ENCODE assay signal across 20 cellular contexts in genomic region chr17:74798239-74798707, GRCh38. TPM values are rescaled to one million over a fixed set of nuclear protein-coding genes. Genes with fewer than 3 reads are reported as not detected.
DNase-seq lines count a peak whose midpoint lies in the region; ATAC-seq, FAIRE-seq and TF ChIP-seq lines count a peak whose summit lies in the region.
"Had no signal": no experiment of that assay in that cellular context is flagged by ENCODE, and none has a peak within 500 bp of the region (broad histone marks: within the 10 kb centered on the region; RNA-seq: fewer than 3 reads in every experiment).

No MANE protein-coding gene starts in this region.

- H3K4me3 Mint-ChIP-seq in chondrocyte (ENCODE audit: unreplicated experiment) = no peak overlapping the region
- H3K4me3 Mint-ChIP-seq: H9 had no signal

- H3K27me3 Mint-ChIP-seq in chondrocyte (ENCODE audit: low read depth) = no peaks in the 10 kb centered on the region

- peaks cover 39% of the 10 kb centered on the region for H3K36me3 Mint-ChIP-seq in chondrocyte (ENCODE audit: low read depth)

- TF ChIP-seq CTCF in chondrocyte (IDR thresholded peaks at IDR 0.05) = no peak

- peak; percentile 31 for FAIRE-seq in HTR-8/SVneo (lab: Jason Lieb, UNC)

- peaks cover 23% of the 10 kb centered on the region for H3K4me1 ChIP-seq in mesodermal cell (ENCODE audit: control insufficient read depth, insufficient read depth, low read length, poor library complexity, severe bottlenecking)
- H3K4me1 ChIP-seq: gastrocnemius medialis, Peyer's patch had no signal

- peak; percentile 56 for DNase-seq in Daoy (ENCODE audit: low read depth)
- DNase-seq in HTR-8/SVneo (ENCODE audit: insufficient read length, low spot score) = no peak
- DNase-seq in chondrocyte (ENCODE audit: low spot score) = no peak
- no peak for DNase-seq in NCI-H82 treated with DMSO at 0.1 percent for 48 hours (lab: John Stamatoyannopoulos, UW; ENCODE audit: unreplicated experiment)
- no peak for DNase-seq in NCI-H1417 treated with DMSO at 0.1 percent for 48 hours (lab: John Stamatoyannopoulos, UW)
- no peak for DNase-seq in NCI-H526 treated with DMSO at 0.1 percent for 48 hours (lab: John Stamatoyannopoulos, UW)
- DNase-seq: activated CD4-positive, alpha-beta T cell treated with anti-CD3 and anti-CD28 coated beads, Interleukin-2, amount 50 U/mL, for 1 hour; activated CD8-positive, alpha-beta memory T cell treated with anti-CD3 and anti-CD28 coated beads, Interleukin-2, amount 50 U/mL, for 48 hours; activated gamma-delta T cell treated with Interleukin-2 at 50 U/mL for 16 hours; DMS 273 treated with DMSO at 0.1 percent for 48 hours; gastrocnemius medialis; H9; left colon; midbrain; NCI-H1436 treated with DMSO at 0.1 percent for 48 hours; NCI-H748 treated with DMSO at 0.1 percent for 48 hours; Peyer's patch; retina had no signal

- no peak overlapping the region for H3K4me3 ChIP-seq in mesodermal cell (ENCODE audit: extremely low read depth, insufficient read depth, low read length, poor library complexity, severe bottlenecking)
- H3K4me3 ChIP-seq: gastrocnemius medialis, Peyer's patch had no signal

- no peaks in the 10 kb centered on the region for H3K4me1 Mint-ChIP-seq in chondrocyte (ENCODE audit: low read depth)
- H3K4me1 Mint-ChIP-seq: H9 had no signal

- peak overlapping the region; percentile 10 for H3K27ac ChIP-seq in mesodermal cell (ENCODE audit: low read depth, low read length, severe bottlenecking)
- H3K27ac ChIP-seq: gastrocnemius medialis, Peyer's patch had no signal

- 93 to 95% methylated on average over 3 to 5 of the region's 8 CpGs for WGBS in mesodermal cell (ENCODE audit: insufficient coverage in 2 of 2), 2 experiments

- H3K36me3 ChIP-seq in mesodermal cell (ENCODE audit: control insufficient read depth, insufficient read depth, low read length) = peaks cover 70% of the 10 kb centered on the region

- ATAC-seq in GM21825 (IDR thresholded peaks at IDR 0.05; ENCODE audit: unreplicated experiment) = no peak
- ATAC-seq: gastrocnemius medialis, left colon had no signal

- peak overlapping the region; percentile 22 for H3K27ac Mint-ChIP-seq in chondrocyte (ENCODE audit: unreplicated experiment)
- H3K27ac Mint-ChIP-seq: H9 had no signal

- H3K9me3 Mint-ChIP-seq in chondrocyte (ENCODE audit: low read depth) = no peaks in the 10 kb centered on the region
- H3K9me3 Mint-ChIP-seq: H9 had no signal

- H3K9me3 ChIP-seq in mesodermal cell (ENCODE audit: control insufficient read depth, low read length) = no peaks in the 10 kb centered on the region
- H3K9me3 ChIP-seq: gastrocnemius medialis, Peyer's patch had no signal

RNA-seq across cellular contexts. Expression of gene NAT9, which starts 22.1 kb away (rescaled TPM):
- 30.0 and 31.1 TPM in 2 replicates for total RNA-seq in Daoy (2014; rRNA removed; shearing (Covaris generic))
- 46.8 to 48.9 TPM (median 47.4 TPM) in 3 replicates for total RNA-seq in chondrocyte
- 35.2 TPM for polyA plus RNA-seq in mesodermal cell (2013, experiment 1 of 2)
- 24.6 TPM for polyA plus RNA-seq in mesodermal cell (2013, experiment 2 of 2)

RNA-seq across cellular contexts. Expression of gene NHERF1, which starts 49.8 kb away (rescaled TPM):
- 38.1 and 44.8 TPM in 2 replicates for total RNA-seq in Daoy (2014; rRNA removed; shearing (Covaris generic))
- total RNA-seq in chondrocyte = 98.7 to 108 TPM (median 98.7 TPM) in 3 replicates
- polyA plus RNA-seq in mesodermal cell (2013, experiment 1 of 2) = 178 TPM
- 224 TPM for polyA plus RNA-seq in mesodermal cell (2013, experiment 2 of 2)
